ENCODE assay signal across 12 cellular contexts in the genomic region with DNA sequence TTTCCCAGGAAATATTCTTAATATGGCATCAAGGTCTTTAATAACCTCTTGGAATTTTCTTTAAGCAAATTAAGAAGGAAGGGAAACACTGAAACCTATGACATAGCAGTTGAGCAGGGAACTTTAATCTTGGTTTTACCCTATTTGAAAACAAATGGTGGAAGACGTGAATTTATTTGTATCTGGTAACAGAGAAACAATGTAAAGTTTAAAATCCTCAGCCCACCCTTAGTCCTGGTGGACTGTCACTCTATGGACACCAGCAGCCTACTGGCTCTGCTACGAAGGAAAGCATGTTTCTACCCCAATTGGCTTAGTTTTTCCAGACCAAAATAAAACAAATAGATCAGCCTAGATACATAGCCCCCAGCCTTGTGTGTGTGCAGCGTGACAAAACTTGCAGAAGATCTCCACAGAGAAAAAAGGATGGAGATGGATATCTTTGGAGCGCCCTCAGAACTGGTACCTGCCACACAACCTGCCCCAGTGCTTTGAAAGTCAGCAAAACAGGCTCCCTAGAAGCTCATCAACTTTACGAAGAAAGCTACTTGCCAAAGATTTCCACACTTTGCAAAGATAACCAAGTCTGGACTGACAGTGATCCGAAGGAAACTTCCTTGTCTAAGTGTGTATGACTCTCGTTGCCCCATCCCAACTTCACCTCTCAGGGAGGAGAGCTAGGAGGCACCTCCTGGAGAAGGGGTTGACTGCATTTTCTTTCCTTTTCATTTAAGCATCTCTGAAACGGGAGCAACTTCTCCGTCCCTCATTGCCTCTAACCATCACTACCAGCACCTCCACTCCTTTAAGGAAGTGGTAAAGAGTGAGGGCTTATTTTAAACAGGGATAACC. TPM values are rescaled to one million over a fixed set of nuclear protein-coding genes. Genes with fewer than 3 reads are reported as not detected.
DNase-seq lines count a peak whose midpoint lies in the region; ATAC-seq and TF ChIP-seq lines count a peak whose summit lies in the region.
"Had no signal": no experiment of that assay in that cellular context is flagged by ENCODE, and none has a peak within 500 bp of the region (broad histone marks: within the 10 kb centered on the region; RNA-seq: fewer than 3 reads in every experiment).

No MANE protein-coding gene starts in this region.

- no peaks in the 10 kb centered on the region for H3K79me1 ChIP-seq in mesenchymal stem cell (replicated peaks; ENCODE audit: low read length, poor library complexity, severe bottlenecking)

- no peak overlapping the region for H3K14ac ChIP-seq in mesenchymal stem cell (ENCODE audit: low read length in 2 of 2)

- H3K27ac ChIP-seq in mesenchymal stem cell (ENCODE audit: low read length, poor library complexity, severe bottlenecking) (peak overlapping the region; percentile 90), tibial artery (peak overlapping the region; percentile 97 to 99)
- H3K27ac ChIP-seq: C4-2B, epithelial cell of prostate had no signal

- CTCF ChIA-PET in activated CD8-positive, alpha-beta memory T cell treated with anti-CD3 and anti-CD28 coated beads, Interleukin-2, amount 10 ng/mL, durations not matched to agents 7 days and 5 days (lab: Charles Lee) = no interaction called here

- H3K9me3 ChIP-seq in mesenchymal stem cell (ENCODE audit: control insufficient read depth, low read length) (no peaks in the 10 kb centered on the region), tibial artery (no peaks in the 10 kb centered on the region)

- peak overlapping the region; percentile 4 to 17 for H3K4ac ChIP-seq in mesenchymal stem cell (ENCODE audit: low read depth in 1 of 2, low read length in 2 of 2)

- no peak overlapping the region for H2AFZ ChIP-seq in mesenchymal stem cell (ENCODE audit: low read depth, low read length)

- intact Hi-C loops in tibial artery (cut with DNase I; ENCODE audit: low total_unique reads) = no loop called here

- peaks cover 0 to 6% of the 10 kb centered on the region in 2 experiments for H3K36me3 ChIP-seq in mesenchymal stem cell (ENCODE audit: control insufficient read depth in 1 of 2, insufficient read depth in 2 of 2, low read depth in 1 of 2, low read length in 2 of 2)
- no peaks in the 10 kb centered on the region for H3K36me3 ChIP-seq in tibial artery

- H3K9me3 Mint-ChIP-seq in activated CD8-positive, alpha-beta memory T cell treated with anti-CD3 and anti-CD28 coated beads, Interleukin-2, amount 10 ng/mL, durations not matched to agents 7 days and 5 days (ENCODE audit: low read depth) = no peaks in the 10 kb centered on the region
- H3K9me3 Mint-ChIP-seq in brain = peaks cover 0 to 3% (median 0%) of the 10 kb centered on the region in 5 experiments

- no peak overlapping the region for H4K8ac ChIP-seq in mesenchymal stem cell (ENCODE audit: low read length)

- H3K4me1 ChIP-seq in mesenchymal stem cell (ENCODE audit: control insufficient read depth, insufficient read depth, low read depth, low read length) (peaks cover 20% of the 10 kb centered on the region), tibial artery (peaks cover 0 to 56% (median 14%) of the 10 kb centered on the region in 4 donors)

- peak overlapping the region in 1 of 2 experiments; percentile 52 for H3K18ac ChIP-seq in mesenchymal stem cell (ENCODE audit: low read depth in 1 of 2, low read length in 2 of 2)

- no peak overlapping the region for H2BK5ac ChIP-seq in mesenchymal stem cell (ENCODE audit: low read depth, low read length, poor library complexity, severe bottlenecking)

- no peak for DNase-seq in activated CD8-positive, alpha-beta memory T cell treated with anti-CD3 and anti-CD28 coated beads, Interleukin-2, amount 10 ng/mL, durations not matched to agents 7 days and 5 days
- no peak for DNase-seq in activated CD8-positive, alpha-beta memory T cell treated with anti-CD3 and anti-CD28 coated beads for 24 hours
- DNase-seq in mesenchymal stem cell (no peak), tibial artery (peak in 1 of 2 donors; percentile 67), NCI-H82 (lab: John Stamatoyannopoulos, UW) (no peak)
- DNase-seq: NCI-H510A; stimulated activated CD4-positive, alpha-beta T cell treated with anti-CD3 and anti-CD28 coated beads, Interleukin-2, amount 100 ng/mL, for 24 hours had no signal

- no peak for TF ChIP-seq CTCF in brain (conservative IDR thresholded peaks at IDR 0.05)
- no peak for TF ChIP-seq CTCF in tibial artery (IDR thresholded peaks at IDR 0.05)

- 37% methylated on average over 6 of the region's 9 CpGs for WGBS in mesenchymal stem cell

- H3K27me3 ChIP-seq in mesenchymal stem cell (ENCODE audit: control insufficient read depth in 1 of 2, insufficient read depth in 1 of 2, low read length in 2 of 2) = no peaks in the 10 kb centered on the region
- no peaks in the 10 kb centered on the region for H3K27me3 ChIP-seq in tibial artery

- H3K36me3 Mint-ChIP-seq in activated CD8-positive, alpha-beta memory T cell treated with anti-CD3 and anti-CD28 coated beads, Interleukin-2, amount 10 ng/mL, durations not matched to agents 7 days and 5 days = peaks cover 24% of the 10 kb centered on the region
- H3K36me3 Mint-ChIP-seq in brain = peaks cover 39% of the 10 kb centered on the region

- no peak for ATAC-seq in activated CD8-positive, alpha-beta memory T cell treated with anti-CD3 and anti-CD28 coated beads, Interleukin-2, amount 10 ng/mL, durations not matched to agents 7 days and 5 days
- ATAC-seq in HG03045 (IDR thresholded peaks at IDR 0.05; ENCODE audit: unreplicated experiment) (no peak), HG03469 (IDR thresholded peaks at IDR 0.05; ENCODE audit: unreplicated experiment) (no peak)

- no peak overlapping the region for H4K91ac ChIP-seq in mesenchymal stem cell (ENCODE audit: low read length)

- no peak overlapping the region for H3K23ac ChIP-seq in mesenchymal stem cell (ENCODE audit: low read length in 2 of 2)

- no peak overlapping the region for H2BK12ac ChIP-seq in mesenchymal stem cell (ENCODE audit: low read length in 2 of 2)

- H3K27me3 Mint-ChIP-seq in activated CD8-positive, alpha-beta memory T cell treated with anti-CD3 and anti-CD28 coated beads, Interleukin-2, amount 10 ng/mL, durations not matched to agents 7 days and 5 days = peaks cover 21% of the 10 kb centered on the region
- H3K27me3 Mint-ChIP-seq in brain = peaks cover 38% of the 10 kb centered on the region

- H3K27ac Mint-ChIP-seq in activated CD8-positive, alpha-beta memory T cell treated with anti-CD3 and anti-CD28 coated beads, Interleukin-2, amount 10 ng/mL, durations not matched to agents 7 days and 5 days = peak overlapping the region; percentile 47
- H3K27ac Mint-ChIP-seq in brain = peak overlapping the region; percentile 98 to 99 (median 99)

- H2BK15ac ChIP-seq in mesenchymal stem cell (ENCODE audit: low read depth, poor library complexity, severe bottlenecking) = no peak overlapping the region

- H3K4me3 ChIP-seq in mesenchymal stem cell (ENCODE audit: insufficient read depth in 1 of 2, low read depth in 1 of 2, low read length in 2 of 2) (peak overlapping the region in 1 of 2 experiments; percentile 87), tibial artery (peak overlapping the region; percentile 71 to 73)

- H2AK5ac ChIP-seq in mesenchymal stem cell (ENCODE audit: low read length, severe bottlenecking) = peak overlapping the region; percentile 50

- H3K9ac ChIP-seq in mesenchymal stem cell (ENCODE audit: low read length) = peak overlapping the region; percentile 98

- peaks cover 69% of the 10 kb centered on the region for H3K4me1 Mint-ChIP-seq in activated CD8-positive, alpha-beta memory T cell treated with anti-CD3 and anti-CD28 coated beads, Interleukin-2, amount 10 ng/mL, durations not matched to agents 7 days and 5 days
- peaks cover 77% of the 10 kb centered on the region for H3K4me1 Mint-ChIP-seq in brain

- H3K4me2 ChIP-seq in mesenchymal stem cell (ENCODE audit: low read length, poor library complexity, severe bottlenecking) = peak overlapping the region; percentile 37

- peak overlapping the region; percentile 13 for H3K4me3 Mint-ChIP-seq in activated CD8-positive, alpha-beta memory T cell treated with anti-CD3 and anti-CD28 coated beads, Interleukin-2, amount 10 ng/mL, durations not matched to agents 7 days and 5 days
- peak overlapping the region; percentile 89 to 96 (median 92) for H3K4me3 Mint-ChIP-seq in brain

- H2BK120ac ChIP-seq in mesenchymal stem cell (ENCODE audit: low read depth, low read length) = no peak overlapping the region

RNA-seq across cellular contexts. Expression of a gene that starts 7.3 kb away (rescaled TPM):
- total RNA-seq in activated CD8-positive, alpha-beta memory T cell treated with anti-CD3 and anti-CD28 coated beads, Interleukin-2, amount 10 ng/mL, durations not matched to agents 7 days and 5 days = 10 to 100 TPM; 40.4 to 40.9 TPM
- 28.2 TPM for polyA plus RNA-seq in brain (ENCODE audit: insufficient read depth, low read depth, low replicate concordance)
- 62.5 TPM for polyA plus RNA-seq in mesenchymal stem cell (2013, experiment 1 of 2)
- 60.2 TPM for polyA plus RNA-seq in mesenchymal stem cell (2013, experiment 2 of 2)
